Comparison of ENCODE assay signal across 8 cellular contexts in the genomic region with DNA sequence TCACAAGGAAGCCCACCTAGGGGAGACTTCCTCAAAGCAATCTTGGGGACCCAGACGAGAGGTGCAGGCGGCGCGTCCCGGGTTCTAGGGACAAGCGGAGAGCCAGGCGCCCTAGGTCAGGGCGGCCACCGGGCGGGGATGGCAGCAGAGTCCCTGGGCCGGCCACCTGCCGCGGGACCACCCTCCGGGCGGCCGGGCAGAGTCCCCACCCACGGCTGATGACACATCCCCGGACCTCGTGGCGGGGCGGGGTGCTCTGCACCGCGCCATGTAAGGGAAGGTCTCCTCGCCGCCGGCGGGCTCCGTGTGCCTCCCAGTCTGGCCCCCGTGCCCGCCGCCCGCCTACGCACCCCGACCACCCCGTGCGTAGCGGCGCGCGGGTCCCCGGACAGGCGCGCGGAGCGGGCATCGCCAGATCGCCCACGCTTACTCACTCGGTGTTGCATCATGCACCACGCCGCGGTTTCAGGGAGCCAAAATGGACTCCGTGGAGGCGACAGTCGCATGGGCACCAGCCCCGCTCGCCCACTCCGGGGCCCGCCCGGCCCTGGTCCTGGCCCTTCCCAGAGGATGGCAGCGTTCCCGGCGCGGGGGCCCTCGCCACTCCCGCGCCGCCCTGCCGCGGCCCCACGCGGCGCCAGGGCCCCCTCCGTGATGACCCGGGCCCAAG. TPM values are rescaled to one million over a fixed set of nuclear protein-coding genes. Genes with fewer than 3 reads are reported as not detected.
DNase-seq lines count a peak whose midpoint lies in the region; ATAC-seq and TF ChIP-seq lines count a peak whose summit lies in the region.

No MANE protein-coding gene starts in this region.

- peaks cover 8% of the 10 kb centered on the region for H3K4me1 Mint-ChIP-seq in endothelial cell (ENCODE audit: unreplicated experiment)

- DNase-seq in NCI-H510A treated with DMSO at 0.1 percent for 48 hours (lab: John Stamatoyannopoulos, UW) (peak; percentile 6), NCI-H510A (lab: John Stamatoyannopoulos, UW) (no peak), NCI-H2171 (lab: John Stamatoyannopoulos, UW) (peak; percentile 2), endothelial cell (ENCODE audit: low spot score) (peak; percentile 39)
- peak; percentile 40 for DNase-seq in activated CD8-positive, alpha-beta memory T cell treated with anti-CD3 and anti-CD28 coated beads, Interleukin-2, amount 50 U/mL, for 24 hours (ENCODE audit: extremely low read depth)
- peak; percentile 53 for DNase-seq in stimulated activated CD8-positive, alpha-beta memory T cell treated with anti-CD3 and anti-CD28 coated beads, Interleukin-7, amount 100 ng/mL, for 24 hours (ENCODE audit: low read depth)

- no peaks in the 10 kb centered on the region for H3K36me3 ChIP-seq in mucosa of stomach (ENCODE audit: control insufficient read depth, insufficient read depth, low read length)

- H3K36me3 Mint-ChIP-seq in endothelial cell (ENCODE audit: low read depth, unreplicated experiment), result no peaks in the 10 kb centered on the region

- H3K4me3 Mint-ChIP-seq in endothelial cell (ENCODE audit: unreplicated experiment), result peak overlapping the region; percentile 89

- no peak overlapping the region for H3K27ac Mint-ChIP-seq in endothelial cell (ENCODE audit: unreplicated experiment)

- peaks cover 3% of the 10 kb centered on the region for H3K27me3 Mint-ChIP-seq in endothelial cell (ENCODE audit: unreplicated experiment)

- peak overlapping the region; percentile 61 for H3K4me3 ChIP-seq in mucosa of stomach (ENCODE audit: low read length)

- no peak for TF ChIP-seq CTCF in endothelial cell (IDR thresholded peaks at IDR 0.05; ENCODE audit: unreplicated experiment)

- H3K9me3 ChIP-seq in mucosa of stomach (ENCODE audit: control insufficient read depth, low read length), result no peaks in the 10 kb centered on the region

- H3K9ac ChIP-seq in mucosa of stomach (ENCODE audit: low read length), result peak overlapping the region; percentile 87

- peaks cover 4% of the 10 kb centered on the region for H3K27me3 ChIP-seq in mucosa of stomach (ENCODE audit: control insufficient read depth, insufficient read depth, low read length)

- no peaks in the 10 kb centered on the region for H3K9me3 Mint-ChIP-seq in endothelial cell (ENCODE audit: unreplicated experiment)

- H3K4me1 ChIP-seq in mucosa of stomach (ENCODE audit: control insufficient read depth, insufficient read depth, low read length), result no peaks in the 10 kb centered on the region

- ATAC-seq in HG02678 (IDR thresholded peaks at IDR 0.05; ENCODE audit: unreplicated experiment), result peak; percentile 38

RNA-seq across cellular contexts. Expression of a gene that starts 0.6 kb away (rescaled TPM):
- 17.4 TPM for total RNA-seq in endothelial cell (ENCODE audit: unreplicated experiment)
